In genomic region chr6:108560463-108561308, GRCh38 we compare ENCODE assay signal across 1 cellular context.
A peak's percentile ranks its signal among the peaks of the same experiment; 100 is the strongest.
TF ChIP-seq lines count a peak whose summit lies in the region.

TSS of gene FOXO3 (plus strand) at chr6:108560917. CDS start at chr6:108561209, 292 bp downstream.

TF ChIP-seq in HepG2, 621 proteins besides CTCF, POLR2A, EP300 and RAD21 (continued from another document and continues in another):
- TF ChIP-seq E2F1 (CRISPR knock-in tag; IDR thresholded peaks at IDR 0.05) = no peak
- 0 out of 2 replicates have a peak, but pooled peaks have one; percentile 36 for TF ChIP-seq E2F5 (CRISPR knock-in tag; conservative IDR thresholded peaks at IDR 0.05)
- no peak for TF ChIP-seq GZF1 (CRISPR knock-in tag; IDR thresholded peaks at IDR 0.05)
- TF ChIP-seq ZNF329 (CRISPR knock-in tag; IDR thresholded peaks at IDR 0.05; ENCODE audit: low read depth) = no peak
- no peak for TF ChIP-seq NFYB (CRISPR knock-in tag; IDR thresholded peaks at IDR 0.05)
- TF ChIP-seq ZFP62 (CRISPR knock-in tag; IDR thresholded peaks at IDR 0.05) = no peak
- TF ChIP-seq FOXK2 (IDR thresholded peaks at IDR 0.05) = no peak
- no peak; the same call in 1 of the 2 replicates for TF ChIP-seq ELF3 (CRISPR knock-in tag; IDR thresholded peaks at IDR 0.05)
- TF ChIP-seq ZSCAN31 (CRISPR knock-in tag; IDR thresholded peaks at IDR 0.05; ENCODE audit: low read depth) = no peak
- peak; percentile 89 for TF ChIP-seq HNRNPLL (IDR thresholded peaks at IDR 0.05; ENCODE audit: low read depth, low read length, poor library complexity, severe bottlenecking)
- no peak for TF ChIP-seq HNRNPK (IDR thresholded peaks at IDR 0.05; ENCODE audit: low read depth, low read length, poor library complexity, severe bottlenecking)
- peak; percentile 40; the same call in 1 of the 2 replicates for TF ChIP-seq TIGD3 (CRISPR knock-in tag; IDR thresholded peaks at IDR 0.05; ENCODE audit: borderline replicate concordance)
- no peak for TF ChIP-seq MAFK (conservative IDR thresholded peaks at IDR 0.05 in 1 of 2, IDR thresholded peaks at IDR 0.05 in 1 of 2; ENCODE audit: low read length in 2 of 2)
- no peak for TF ChIP-seq ZBTB14 (CRISPR knock-in tag; IDR thresholded peaks at IDR 0.05)
- no peak for TF ChIP-seq ZUFSP (CRISPR knock-in tag; IDR thresholded peaks at IDR 0.05; ENCODE audit: borderline replicate concordance)
- TF ChIP-seq ZNF224 (CRISPR knock-in tag; IDR thresholded peaks at IDR 0.05) = no peak
- TF ChIP-seq DDIT3 (CRISPR knock-in tag; IDR thresholded peaks at IDR 0.05) = no peak
- no peak for TF ChIP-seq ZNF354B (CRISPR knock-in tag; IDR thresholded peaks at IDR 0.05)
- TF ChIP-seq SNAPC5 (CRISPR knock-in tag; IDR thresholded peaks at IDR 0.05; ENCODE audit: borderline replicate concordance) = no peak
- TF ChIP-seq ZNF703 (CRISPR knock-in tag; IDR thresholded peaks at IDR 0.05; ENCODE audit: borderline replicate concordance) = no peak
- no peak for TF ChIP-seq SKIL (CRISPR knock-in tag; IDR thresholded peaks at IDR 0.05; ENCODE audit: borderline replicate concordance)
- no peak for TF ChIP-seq ZNF160 (CRISPR knock-in tag; IDR thresholded peaks at IDR 0.05)
- TF ChIP-seq HMGXB3 (CRISPR knock-in tag; IDR thresholded peaks at IDR 0.05; ENCODE audit: borderline replicate concordance) = no peak
- TF ChIP-seq ZFP90 (CRISPR knock-in tag; IDR thresholded peaks at IDR 0.05; ENCODE audit: borderline replicate concordance) = no peak
- no peak for TF ChIP-seq LBX2 (CRISPR knock-in tag; IDR thresholded peaks at IDR 0.05; ENCODE audit: borderline replicate concordance)
- TF ChIP-seq KDM2A (CRISPR knock-in tag; IDR thresholded peaks at IDR 0.05; ENCODE audit: borderline replicate concordance, low read depth) = peak; percentile 82
- TF ChIP-seq ZNF747 (CRISPR knock-in tag; IDR thresholded peaks at IDR 0.05; ENCODE audit: borderline replicate concordance) = no peak
- TF ChIP-seq HIC2 (CRISPR knock-in tag; IDR thresholded peaks at IDR 0.05; ENCODE audit: low read depth) = no peak
- TF ChIP-seq SRF (IDR thresholded peaks at IDR 0.05; ENCODE audit: low read depth, low read length) = no peak
- peak in 1 of 2 experiments; percentile 72; a peak in 2 of 4 replicates for TF ChIP-seq KLF16 (CRISPR knock-in tag; IDR thresholded peaks at IDR 0.05)
- no peak for TF ChIP-seq PBX2 (CRISPR knock-in tag; IDR thresholded peaks at IDR 0.05)
- no peak; the same call in 1 of the 2 replicates for TF ChIP-seq ZNF784 (CRISPR knock-in tag; IDR thresholded peaks at IDR 0.05; ENCODE audit: borderline replicate concordance)
- TF ChIP-seq ZNF446 (CRISPR knock-in tag; IDR thresholded peaks at IDR 0.05) = no peak
- TF ChIP-seq ZFP91 (CRISPR knock-in tag; IDR thresholded peaks at IDR 0.05; ENCODE audit: borderline replicate concordance) = no peak
- TF ChIP-seq TOE1 (CRISPR knock-in tag; IDR thresholded peaks at IDR 0.05) = no peak; the same call in 1 of the 2 replicates
- TF ChIP-seq ARHGAP35 (CRISPR knock-in tag; IDR thresholded peaks at IDR 0.05; ENCODE audit: borderline replicate concordance) = no peak
- no peak for TF ChIP-seq ZKSCAN1 (IDR thresholded peaks at IDR 0.05; ENCODE audit: low read length)
